ENCODE assay signal across 1 cellular context in genomic region chr7:150804802-150805201, GRCh38.
TF ChIP-seq lines count a peak whose summit lies in the region.

No MANE protein-coding gene starts in this region.

TF ChIP-seq in K562, 482 proteins besides CTCF, POLR2A, EP300 and RAD21:
- no peak for TF ChIP-seq THRAP3 (IDR thresholded peaks at IDR 0.05; ENCODE audit: borderline replicate concordance)
- 0 out of 2 replicates have a peak, but pooled peaks have one; percentile 16 for TF ChIP-seq TFE3 (CRISPR knock-in tag; IDR thresholded peaks at IDR 0.05)
- no peak for TF ChIP-seq GABPB1 (CRISPR knock-in tag; IDR thresholded peaks at IDR 0.05)
- no peak for TF ChIP-seq HNRNPLL (IDR thresholded peaks at IDR 0.05; ENCODE audit: low read depth, low read length, poor library complexity, severe bottlenecking)
- TF ChIP-seq HNRNPUL1 (IDR thresholded peaks at IDR 0.05; ENCODE audit: low read length): no peak
- TF ChIP-seq HOMEZ (CRISPR knock-in tag; IDR thresholded peaks at IDR 0.05): no peak
